In the genomic region with DNA sequence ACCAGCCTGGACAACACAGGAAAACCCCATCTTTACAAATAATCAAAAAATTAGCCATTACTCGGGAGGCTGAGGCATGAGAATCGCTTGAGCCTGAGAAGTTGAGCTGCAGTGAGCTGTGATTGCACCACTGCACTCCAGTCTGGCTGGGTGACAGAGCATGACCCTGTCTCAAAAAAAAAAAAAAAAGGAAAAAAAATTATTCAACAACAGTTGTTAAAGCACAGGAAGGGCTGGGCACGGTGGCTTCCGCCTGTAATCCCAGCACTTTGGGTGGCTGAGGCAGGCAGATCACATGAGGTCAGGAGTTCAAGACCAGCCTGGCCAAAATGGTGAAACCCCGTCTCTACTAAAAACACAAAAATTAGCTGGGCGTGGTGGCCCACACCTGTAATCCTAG, we compare ENCODE assay signal across 10 cellular contexts. TPM values are rescaled to one million over a fixed set of nuclear protein-coding genes. Genes with fewer than 3 reads are reported as not detected.
"Had no signal": no experiment of that assay in that cellular context is flagged by ENCODE, and none has a peak within 500 bp of the region (broad histone marks: within the 10 kb centered on the region; RNA-seq: fewer than 3 reads in every experiment).

No MANE protein-coding gene starts in this region.

RNA-seq across cellular contexts. Expression of a gene that starts 20.3 kb away (rescaled TPM):
- total RNA-seq: aorta, cerebellum, dermis blood vessel endothelial cell, epithelial cell of proximal tubule, gastroesophageal sphincter, heart right ventricle, omental fat pad, prostate gland, right lobe of liver, temporal lobe had no signal
- polyA plus RNA-seq: aorta, heart right ventricle had no signal
